Comparison of ENCODE assay signal across 9 cellular contexts in the genomic region with DNA sequence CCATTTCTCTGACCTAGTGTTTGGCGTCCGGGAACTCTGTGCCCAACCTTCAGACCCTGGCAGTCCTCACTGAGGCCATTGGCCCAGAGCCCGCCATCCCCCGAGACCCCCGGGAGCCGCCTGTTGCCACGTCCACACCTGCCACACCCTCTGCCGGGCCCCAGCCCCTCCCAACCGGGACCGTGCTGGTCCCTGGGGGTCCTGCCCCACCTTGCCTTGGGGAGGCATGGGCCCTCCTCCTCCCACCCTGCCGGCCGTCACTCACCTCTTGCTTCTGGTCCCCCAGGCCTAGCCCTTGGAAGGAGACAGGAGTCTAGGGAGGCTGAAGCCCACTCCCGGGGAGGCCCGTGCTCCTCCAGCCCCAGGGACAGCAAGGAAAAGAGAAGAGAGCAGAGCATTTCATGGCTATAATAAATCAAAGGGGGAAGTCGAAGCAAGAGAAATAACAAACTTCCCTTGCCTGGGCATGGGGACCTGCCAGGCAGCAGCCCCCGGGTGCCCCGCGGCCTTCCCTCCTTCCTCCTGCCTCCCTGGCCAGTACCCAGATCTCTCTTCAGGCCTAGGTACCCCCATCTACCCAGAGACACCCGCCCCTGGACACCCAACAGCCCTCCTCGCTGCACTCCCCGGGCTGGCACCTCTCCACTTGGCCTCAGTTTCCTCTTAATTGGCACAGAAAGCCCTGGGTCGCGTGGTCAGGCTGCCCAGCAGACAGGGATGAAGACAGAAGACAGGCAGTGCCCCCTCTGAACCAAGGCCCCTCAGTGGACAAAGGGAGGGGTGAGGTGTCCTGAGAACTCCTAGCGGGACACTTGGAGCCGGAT. TPM values are rescaled to one million over a fixed set of nuclear protein-coding genes. Genes with fewer than 3 reads are reported as not detected.
DNase-seq lines count a peak whose midpoint lies in the region; ATAC-seq and TF ChIP-seq lines count a peak whose summit lies in the region.
"Had no signal": no experiment of that assay in that cellular context is flagged by ENCODE, and none has a peak within 500 bp of the region (broad histone marks: within the 10 kb centered on the region; RNA-seq: fewer than 3 reads in every experiment).

No MANE protein-coding gene starts in this region.

- H3K27me3 ChIP-seq in PC-9 (ENCODE audit: insufficient read depth, low read depth), result no peaks in the 10 kb centered on the region

- BruUV-seq in PC-9 (replicated peaks; lab: Mats Ljungman, UMichigan), result no TSS peak

- peaks cover 1% of the 10 kb centered on the region; the same call in 1 of the 2 replicates for H3F3A ChIP-seq in PC-9 (ENCODE audit: insufficient read depth, low read depth)

- DNase-seq in Right ventricle myocardium superior (peak; percentile 51), left ventricle myocardium superior (no peak), iPS-NIHi11 (ENCODE audit: low spot score) (peak; percentile 6), PC-9 (no peak)
- DNase-seq in stimulated activated CD4-positive, alpha-beta T cell treated with anti-CD3 and anti-CD28 coated beads, Interleukin-1b, Interleukin-23, amount 100 ng/mL, for 48 hours, result no peak
- DNase-seq: GOT3, NCI-H2107 had no signal

- no peaks in the 10 kb centered on the region for H4K20me1 ChIP-seq in PC-9 (ENCODE audit: insufficient read depth)

- H3K9me3 ChIP-seq in PC-9 (ENCODE audit: insufficient read depth, low read depth), result no peaks in the 10 kb centered on the region

- H3K4me3 ChIP-seq in urinary bladder (ENCODE audit: low read depth, low read length) (no peak overlapping the region), PC-9 (no peak overlapping the region)

- intact Hi-C loops in Right ventricle myocardium superior (cut with DNase I), result no loop called here
- intact Hi-C loops in left ventricle myocardium superior (cut with micrococcal nuclease), result no loop called here
- intact Hi-C loops in PC-9 (cut with micrococcal nuclease; ENCODE audit: unreplicated experiment), result no loop called here

- no peak overlapping the region for H3K4me2 ChIP-seq in PC-9

- H3K27ac ChIP-seq in urinary bladder (ENCODE audit: low read depth), result peak overlapping the region; percentile 74
- no peak overlapping the region for H3K27ac ChIP-seq in PC-9

- no peak for ATAC-seq in Right ventricle myocardium superior (ENCODE audit: poor library complexity)
- no peak for ATAC-seq in left ventricle myocardium superior

- H3K4me1 ChIP-seq in urinary bladder (ENCODE audit: insufficient read depth) (no peaks in the 10 kb centered on the region), PC-9 (replicated peaks; ENCODE audit: insufficient read depth) (no peaks in the 10 kb centered on the region)

- POLR2A ChIA-PET in PC-9 (lab: Charles Lee; ENCODE audit: unreplicated experiment), result no interaction called here

- 83% methylated on average over 25 of the region's 25 CpGs for WGBS in urinary bladder

- no peak overlapping the region for H2AFZ ChIP-seq in PC-9

- CTCF ChIA-PET in PC-9 (lab: Charles Lee), result no interaction called here

- no peaks in the 10 kb centered on the region for H3K9me2 ChIP-seq in PC-9 (ENCODE audit: insufficient read depth)

- TF ChIP-seq CTCF in PC-9 (conservative IDR thresholded peaks at IDR 0.05), result no peak

- H3K79me2 ChIP-seq in PC-9 (ENCODE audit: low read depth), result no peaks in the 10 kb centered on the region

- H3K36me3 ChIP-seq in urinary bladder (ENCODE audit: insufficient read depth) (no peaks in the 10 kb centered on the region), PC-9 (ENCODE audit: low read depth) (no peaks in the 10 kb centered on the region)

RNA-seq across cellular contexts. Expression of gene SLC39A13, which starts 13.0 kb away (rescaled TPM):
- total RNA-seq in Right ventricle myocardium superior, result 34.5 TPM
- 39.5 TPM for total RNA-seq in left ventricle myocardium superior
- 30.3 TPM for total RNA-seq in urinary bladder
- 73.9 TPM for polyA plus RNA-seq in urinary bladder
- total RNA-seq in PC-9 (2021), result 28.8 and 32.3 TPM in 2 replicates

RNA-seq across cellular contexts. Expression of gene SPI1, which starts 17.1 kb away (rescaled TPM):
- total RNA-seq in Right ventricle myocardium superior (11.1 TPM), left ventricle myocardium superior (11.2 TPM), urinary bladder (5.2 TPM), PC-9 (2021) (not detected in 2 replicates)
- polyA plus RNA-seq in urinary bladder, result 21.0 TPM
- polyA plus RNA-seq: BJ had no signal

RNA-seq across cellular contexts. Expression of gene PSMC3, which starts 30.8 kb away (rescaled TPM):
- total RNA-seq in Right ventricle myocardium superior (166 TPM), left ventricle myocardium superior (180 TPM), urinary bladder (60.1 TPM), PC-9 (2021) (160 and 222 TPM in 2 replicates)
- polyA plus RNA-seq in urinary bladder, result 177 TPM

RNA-seq across cellular contexts. Expression of gene MYBPC3, which starts 42.9 kb away (rescaled TPM):
- total RNA-seq in Right ventricle myocardium superior, result 2,568 TPM
- total RNA-seq in left ventricle myocardium superior, result 2,596 TPM
- total RNA-seq in urinary bladder, result not detected
- 0.03 TPM for polyA plus RNA-seq in urinary bladder
- not detected in 2 replicates for total RNA-seq in PC-9 (2021)
- polyA plus RNA-seq: BJ had no signal

RNA-seq across cellular contexts. Expression of gene RAPSN, which starts 53.5 kb away (rescaled TPM):
- total RNA-seq in Right ventricle myocardium superior (6.7 TPM), left ventricle myocardium superior (6.3 TPM), urinary bladder (3.0 TPM), PC-9 (2021) (5.4 and 7.3 TPM in 2 replicates)
- polyA plus RNA-seq in urinary bladder, result 0.05 TPM

Comparison
In these comparisons a context has a peak if more than half of its experiments do, and no peak if none do; other contexts are left out.
1. DNase-seq: peak in Right ventricle myocardium superior (single experiment) and iPS-NIHi11 (single experiment); none in left ventricle myocardium superior (single experiment), stimulated activated CD4-positive, alpha-beta T cell treated with anti-CD3 and anti-CD28 coated beads, Interleukin-1b, Interleukin-23, amount 100 ng/mL, for 48 hours (single experiment) and PC-9 (0 of 2).